Comparison of ENCODE assay signal across 10 cellular contexts in the genomic region with DNA sequence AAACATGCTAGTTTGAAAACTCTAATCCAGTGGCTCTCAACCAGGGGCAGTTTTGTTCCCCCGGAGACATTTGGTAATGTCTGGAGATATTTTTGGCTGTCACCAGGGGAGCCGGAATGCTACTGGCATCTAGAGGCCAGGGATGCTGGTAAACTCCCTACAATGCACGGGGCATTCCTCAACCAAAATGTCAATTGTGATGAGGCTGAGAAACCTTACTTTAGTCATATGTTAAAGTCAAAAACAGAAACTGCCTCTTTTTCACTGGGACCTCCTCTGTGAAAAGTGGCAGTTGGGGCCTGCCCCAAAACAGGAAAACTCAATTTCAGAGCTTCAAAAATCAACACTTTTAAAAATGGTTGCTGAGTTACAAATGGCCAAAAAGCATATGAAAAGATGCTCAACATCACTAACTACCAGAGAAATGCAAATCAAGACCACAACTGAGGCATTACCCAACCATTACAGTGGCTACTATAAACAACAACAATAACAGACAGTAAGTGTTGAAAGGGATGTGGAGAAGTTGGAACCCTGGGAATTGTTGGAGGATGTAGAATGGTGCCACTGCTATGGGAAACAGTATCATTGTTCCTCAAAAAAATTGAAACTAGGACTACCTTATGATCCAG.
A peak's percentile ranks its signal among the peaks of the same experiment; 100 is the strongest.
DNase-seq lines count a peak whose midpoint lies in the region; ATAC-seq and TF ChIP-seq lines count a peak whose summit lies in the region.
"Had no signal": no experiment of that assay in that cellular context is flagged by ENCODE, and none has a peak within 500 bp of the region (broad histone marks: within the 10 kb centered on the region; RNA-seq: fewer than 3 reads in every experiment).

No MANE protein-coding gene starts in this region.

- H3K79me2 ChIP-seq in Karpas-422 (ENCODE audit: low read length): no peaks in the 10 kb centered on the region

- no peaks in the 10 kb centered on the region for H4K20me1 ChIP-seq in Karpas-422 (ENCODE audit: insufficient read depth, low read depth, low read length)

- H3K27ac ChIP-seq in Karpas-422 (ENCODE audit: low read length) (peak overlapping the region; percentile 39), thoracic aorta (peak overlapping the region; percentile 75 to 77), dorsolateral prefrontal cortex (no peak overlapping the region)
- H3K27ac ChIP-seq: heart right ventricle had no signal

- peak overlapping the region; percentile 43 for H3K4me2 ChIP-seq in Karpas-422 (ENCODE audit: low read depth, low read length, poor library complexity, severe bottlenecking)

- no peak overlapping the region for H3K9ac ChIP-seq in Karpas-422 (ENCODE audit: low read length)

- H3K4me1 Mint-ChIP-seq in activated naive CD4-positive, alpha-beta T cell treated with anti-CD3 and anti-CD28 coated beads for 36 hours (ENCODE audit: low read depth): peaks cover 19% of the 10 kb centered on the region

- no peaks in the 10 kb centered on the region for H3K9me3 ChIP-seq in Karpas-422 (ENCODE audit: low read length)
- H3K9me3 ChIP-seq in thoracic aorta: no peaks in the 10 kb centered on the region
- no peaks in the 10 kb centered on the region for H3K9me3 ChIP-seq in BE2C
- H3K9me3 ChIP-seq: heart right ventricle had no signal

- H3K9me3 Mint-ChIP-seq in activated naive CD4-positive, alpha-beta T cell treated with anti-CD3 and anti-CD28 coated beads for 36 hours: no peaks in the 10 kb centered on the region

- H3K9me2 ChIP-seq in Karpas-422 (replicated peaks; ENCODE audit: insufficient read depth, low read length): no peaks in the 10 kb centered on the region

- peak; percentile 33 for ATAC-seq in GM21786 (IDR thresholded peaks at IDR 0.05; ENCODE audit: unreplicated experiment)
- peak; percentile 32 for ATAC-seq in thoracic aorta (ENCODE audit: insufficient number of reproducible peaks, low FRiP score, low read depth)

- intact Hi-C loops in activated naive CD4-positive, alpha-beta T cell treated with anti-CD3 and anti-CD28 coated beads for 36 hours (cut with micrococcal nuclease): loop anchor here (1.0 kb wide), 3 partner anchors 169 to 548 kb away; no protein-coding TSS in a partner anchor
- intact Hi-C loops in dorsolateral prefrontal cortex (cut with DNase I): no loop called here

- H3K36me3 ChIP-seq in Karpas-422 (ENCODE audit: insufficient read depth, low read length): no peaks in the 10 kb centered on the region
- no peaks in the 10 kb centered on the region for H3K36me3 ChIP-seq in thoracic aorta
- no peaks in the 10 kb centered on the region for H3K36me3 ChIP-seq in BE2C
- H3K36me3 ChIP-seq: heart right ventricle had no signal

- H3K36me3 Mint-ChIP-seq in activated naive CD4-positive, alpha-beta T cell treated with anti-CD3 and anti-CD28 coated beads for 36 hours (ENCODE audit: low read depth): no peaks in the 10 kb centered on the region

- CTCF ChIA-PET in activated naive CD4-positive, alpha-beta T cell treated with anti-CD3 and anti-CD28 coated beads for 36 hours (lab: Charles Lee): interaction anchor here (0.7 kb wide), 1 partner anchor 493 kb away, joined by 5 read pairs; no protein-coding TSS in a partner anchor

- no peak overlapping the region for H3K4me3 Mint-ChIP-seq in activated naive CD4-positive, alpha-beta T cell treated with anti-CD3 and anti-CD28 coated beads for 36 hours

- no peaks in the 10 kb centered on the region for H3K27me3 Mint-ChIP-seq in activated naive CD4-positive, alpha-beta T cell treated with anti-CD3 and anti-CD28 coated beads for 36 hours (ENCODE audit: low read depth)

- H3K27me3 ChIP-seq in Karpas-422 (ENCODE audit: low read length) (no peaks in the 10 kb centered on the region), thoracic aorta (replicated peaks; ENCODE audit: insufficient read depth) (no peaks in the 10 kb centered on the region), BE2C (no peaks in the 10 kb centered on the region), dorsolateral prefrontal cortex (no peaks in the 10 kb centered on the region)
- H3K27me3 ChIP-seq: heart right ventricle had no signal

- peak; percentile 18 for DNase-seq in activated naive CD4-positive, alpha-beta T cell treated with anti-CD3 and anti-CD28 coated beads for 36 hours
- no peak for DNase-seq in activated naive CD4-positive, alpha-beta T cell (lab: John Stamatoyannopoulos, UW)
- DNase-seq in Karpas-422 (no peak), thoracic aorta (ENCODE audit: low spot score) (peak; percentile 24), BE2C (no peak), dorsolateral prefrontal cortex (no peak), H4 (ENCODE audit: low spot score) (no peak)
- DNase-seq: DMS53, heart right ventricle had no signal

- peak overlapping the region; percentile 14 for H3K4me3 ChIP-seq in Karpas-422 (ENCODE audit: low read length)
- no peak overlapping the region for H3K4me3 ChIP-seq in thoracic aorta
- H3K4me3 ChIP-seq in BE2C (ENCODE audit: low read depth, low read length): no peak overlapping the region
- H3K4me3 ChIP-seq in dorsolateral prefrontal cortex: no peak overlapping the region
- H3K4me3 ChIP-seq: heart right ventricle had no signal

- peak overlapping the region; percentile 57 for H3K27ac Mint-ChIP-seq in activated naive CD4-positive, alpha-beta T cell treated with anti-CD3 and anti-CD28 coated beads for 36 hours

- peaks cover 23% of the 10 kb centered on the region for H3K4me1 ChIP-seq in Karpas-422 (ENCODE audit: low read length)
- H3K4me1 ChIP-seq in thoracic aorta (ENCODE audit: control insufficient read depth in 1 of 2, low read depth in 2 of 2): peaks cover 29 to 70% of the 10 kb centered on the region in 2 donors
- H3K4me1 ChIP-seq in BE2C: no peaks in the 10 kb centered on the region

- H2AFZ ChIP-seq in Karpas-422 (ENCODE audit: low read length): peak overlapping the region; percentile 35; the same call in 1 of the 2 replicates

- TF ChIP-seq CTCF in thoracic aorta (IDR thresholded peaks at IDR 0.05) (no peak), BE2C (IDR thresholded peaks at IDR 0.05; ENCODE audit: low read depth, low read length) (no peak), dorsolateral prefrontal cortex (IDR thresholded peaks at IDR 0.05 in 54 of 56, conservative IDR thresholded peaks at IDR 0.05 in 2 of 56; ENCODE audit: low read depth in 1 of 56, partially characterized antibody in 56 of 56) (no peak)

Comparison
In these comparisons a context has a peak if more than half of its experiments do, and no peak if none do; other contexts are left out.
1. DNase-seq: peak in activated naive CD4-positive, alpha-beta T cell treated with anti-CD3 and anti-CD28 coated beads for 36 hours (single experiment) and thoracic aorta (single experiment); none in activated naive CD4-positive, alpha-beta T cell (0 of 4), Karpas-422 (single experiment), BE2C (single experiment), dorsolateral prefrontal cortex (0 of 10) and H4 (single experiment).
2. H3K27ac ChIP-seq: peak in Karpas-422 (single experiment) and thoracic aorta (2 of 2); none in dorsolateral prefrontal cortex (0 of 59).